ENCODE assay signal across 19 cellular contexts in genomic region chr12:131709226-131709625, GRCh38. TPM values are rescaled to one million over a fixed set of nuclear protein-coding genes. Genes with fewer than 3 reads are reported as not detected.
DNase-seq lines count a peak whose midpoint lies in the region; ATAC-seq and TF ChIP-seq lines count a peak whose summit lies in the region.
"Had no signal": no experiment of that assay in that cellular context is flagged by ENCODE, and none has a peak within 500 bp of the region (broad histone marks: within the 10 kb centered on the region; RNA-seq: fewer than 3 reads in every experiment).

No MANE protein-coding gene starts in this region.

- H2BK15ac ChIP-seq in H9 (ENCODE audit: low read depth, low read length) = no peak overlapping the region

- no peaks in the 10 kb centered on the region for H3K9me3 ChIP-seq in H9 (ENCODE audit: control insufficient read depth, low read depth, low read length)
- H3K9me3 ChIP-seq: right lobe of liver had no signal

- no peak overlapping the region for H2BK20ac ChIP-seq in H9 (ENCODE audit: low read depth, low read length, poor library complexity, severe bottlenecking)

- peaks cover 11% of the 10 kb centered on the region for H3K23me2 ChIP-seq in H9 (ENCODE audit: insufficient read length, low read depth, low read length, poor library complexity, severe bottlenecking)

- H3K4me1 Mint-ChIP-seq in T-helper 2 cell treated with Interferon-gamma antibody and Interleukin-4, amounts not matched to agents 5 μg/mL and 100 μg/mL, for 36 hours (ENCODE audit: low read depth) = peaks cover 18% of the 10 kb centered on the region
- H3K4me1 Mint-ChIP-seq in H9 = peaks cover 16 to 25% of the 10 kb centered on the region in 2 experiments
- H3K4me1 Mint-ChIP-seq in activated naive CD8-positive, alpha-beta T cell treated with anti-CD3 and anti-CD28 coated beads, Interleukin-2, amount 50 U/mL, for 24 hours = peaks cover 31% of the 10 kb centered on the region
- H3K4me1 Mint-ChIP-seq in natural killer cell treated with Interleukin-12 subunit alpha and Interleukin-12 subunit beta and Interleukin-15 and Interleukin-18, amount 100 ng/mL, for 72 hours (ENCODE audit: low read depth in 2 of 2) = peaks cover 20 to 22% of the 10 kb centered on the region in 2 donors

- no peak overlapping the region for H4K5ac ChIP-seq in H9 (ENCODE audit: insufficient read length, low read depth, low read length)

- no peak overlapping the region for H3K4ac ChIP-seq in H9 (ENCODE audit: low read depth, low read length)

- peak overlapping the region; percentile 96 for H3K4me3 Mint-ChIP-seq in T-helper 2 cell treated with Interferon-gamma antibody and Interleukin-4, amounts not matched to agents 5 μg/mL and 100 μg/mL, for 36 hours
- peak overlapping the region; percentile 98 to 99 for H3K4me3 Mint-ChIP-seq in H9
- peak overlapping the region; percentile 96 for H3K4me3 Mint-ChIP-seq in activated naive CD8-positive, alpha-beta T cell treated with anti-CD3 and anti-CD28 coated beads, Interleukin-2, amount 50 U/mL, for 24 hours
- H3K4me3 Mint-ChIP-seq in natural killer cell treated with Interleukin-12 subunit alpha and Interleukin-12 subunit beta and Interleukin-15 and Interleukin-18, amount 100 ng/mL, for 72 hours = peak overlapping the region; percentile 97

- no peak overlapping the region for H2BK120ac ChIP-seq in H9 (ENCODE audit: low read depth, low read length, poor library complexity, severe bottlenecking)

- H2BK5ac ChIP-seq in H9 (ENCODE audit: insufficient read length, low read length) = no peak overlapping the region

- H3K79me2 ChIP-seq in H9 (ENCODE audit: insufficient read depth, low read length) = peaks cover 17% of the 10 kb centered on the region

- TF ChIP-seq CTCF in H9 (conservative IDR thresholded peaks at IDR 0.05) = no peak

- H3K23ac ChIP-seq in H9 (ENCODE audit: insufficient read length, low read depth, low read length) = no peak overlapping the region

- no peaks in the 10 kb centered on the region for H3K27me3 ChIP-seq in H9 (ENCODE audit: insufficient read depth, low read length)
- H3K27me3 ChIP-seq: gastroesophageal sphincter, MG63, right lobe of liver had no signal

- H4K20me1 ChIP-seq in H9 (ENCODE audit: control insufficient read depth, insufficient read depth, insufficient read length) = no peaks in the 10 kb centered on the region

- WGBS in H9 (ENCODE audit: extremely low coverage, insufficient read length, low lambda C conversion rate) = no CpG with 5 or more reads among the region's 3 CpGs

- H3K27ac ChIP-seq in H9 (ENCODE audit: insufficient read length, low read depth, low read length) = no peak overlapping the region
- H3K27ac ChIP-seq: C4-2B, gastroesophageal sphincter, right lobe of liver had no signal

- no peak for ATAC-seq in activated naive CD8-positive, alpha-beta T cell treated with anti-CD3 and anti-CD28 coated beads, Interleukin-2, amount 50 U/mL, for 24 hours
- ATAC-seq in natural killer cell treated with Interleukin-12 subunit alpha and Interleukin-12 subunit beta and Interleukin-15 and Interleukin-18, amount 100 ng/mL, for 72 hours = no peak
- ATAC-seq: gastroesophageal sphincter, right lobe of liver had no signal

- H3K18ac ChIP-seq in H9 (ENCODE audit: insufficient read length, low read depth, low read length) = no peak overlapping the region

- peaks cover 3% of the 10 kb centered on the region for H3K27me3 Mint-ChIP-seq in T-helper 2 cell treated with Interferon-gamma antibody and Interleukin-4, amounts not matched to agents 5 μg/mL and 100 μg/mL, for 36 hours (ENCODE audit: low read depth)
- H3K27me3 Mint-ChIP-seq in H9 (ENCODE audit: low read depth) = peaks cover 2% of the 10 kb centered on the region; the same call in 1 of the 2 replicates
- H3K27me3 Mint-ChIP-seq in activated naive CD8-positive, alpha-beta T cell treated with anti-CD3 and anti-CD28 coated beads, Interleukin-2, amount 50 U/mL, for 24 hours = no peaks in the 10 kb centered on the region
- H3K27me3 Mint-ChIP-seq in natural killer cell treated with Interleukin-12 subunit alpha and Interleukin-12 subunit beta and Interleukin-15 and Interleukin-18, amount 100 ng/mL, for 72 hours = peaks cover 3 to 6% of the 10 kb centered on the region in 2 donors

- peaks cover 15% of the 10 kb centered on the region for H3K36me3 Mint-ChIP-seq in T-helper 2 cell treated with Interferon-gamma antibody and Interleukin-4, amounts not matched to agents 5 μg/mL and 100 μg/mL, for 36 hours (ENCODE audit: low read depth)
- H3K36me3 Mint-ChIP-seq in H9 (ENCODE audit: insufficient read depth in 1 of 3, low read depth in 3 of 3) = peaks cover 9 to 12% (median 10%) of the 10 kb centered on the region in 3 experiments
- H3K36me3 Mint-ChIP-seq in activated naive CD8-positive, alpha-beta T cell treated with anti-CD3 and anti-CD28 coated beads, Interleukin-2, amount 50 U/mL, for 24 hours (ENCODE audit: low read depth) = peaks cover 17% of the 10 kb centered on the region
- peaks cover 12% of the 10 kb centered on the region for H3K36me3 Mint-ChIP-seq in natural killer cell treated with Interleukin-12 subunit alpha and Interleukin-12 subunit beta and Interleukin-15 and Interleukin-18, amount 100 ng/mL, for 72 hours

- H3K14ac ChIP-seq in H9 (ENCODE audit: insufficient read depth, low read length) = no peak overlapping the region

- no peak overlapping the region for H3K9ac ChIP-seq in H9 (ENCODE audit: extremely low read depth, insufficient read length, low read length)

- peaks cover 24% of the 10 kb centered on the region for H3K9me3 Mint-ChIP-seq in T-helper 2 cell treated with Interferon-gamma antibody and Interleukin-4, amounts not matched to agents 5 μg/mL and 100 μg/mL, for 36 hours
- H3K9me3 Mint-ChIP-seq in H9 = peaks cover 12 to 19% of the 10 kb centered on the region in 2 experiments
- peaks cover 11% of the 10 kb centered on the region for H3K9me3 Mint-ChIP-seq in activated naive CD8-positive, alpha-beta T cell treated with anti-CD3 and anti-CD28 coated beads, Interleukin-2, amount 50 U/mL, for 24 hours
- peaks cover 3% of the 10 kb centered on the region for H3K9me3 Mint-ChIP-seq in natural killer cell treated with Interleukin-12 subunit alpha and Interleukin-12 subunit beta and Interleukin-15 and Interleukin-18, amount 100 ng/mL, for 72 hours

- H3T11ph ChIP-seq in H9 (ENCODE audit: low read length) = no peak overlapping the region

- H2AFZ ChIP-seq in H9 (ENCODE audit: low read length) = no peak overlapping the region

- H3K4me1 ChIP-seq in H9 (ENCODE audit: insufficient read depth, low read length) = peaks cover 3% of the 10 kb centered on the region

- no peak overlapping the region for H4K8ac ChIP-seq in H9 (replicated peaks; ENCODE audit: insufficient read length, low read depth, low read length)

- peaks cover 9% of the 10 kb centered on the region for H3K79me1 ChIP-seq in H9 (ENCODE audit: insufficient read depth, low read depth, low read length, poor library complexity, severe bottlenecking)

- no peak overlapping the region for H4K91ac ChIP-seq in H9 (ENCODE audit: insufficient read length, low read depth, low read length)

- no peak for DNase-seq in T-helper 2 cell treated with Interferon-gamma antibody and Interleukin-4, amounts not matched to agents 5 μg/mL and 100 μg/mL, for 36 hours (ENCODE audit: low spot score)
- DNase-seq in T-helper 2 cell (no peak), H9 (no peak), AG08395 (ENCODE audit: low spot score) (no peak), cerebellar nuclear complex (lab: John Stamatoyannopoulos, UW) (no peak), NAMALWA (ENCODE audit: low spot score) (no peak)
- no peak for DNase-seq in activated naive CD8-positive, alpha-beta T cell treated with anti-CD3 and anti-CD28 coated beads, Interleukin-2, amount 50 U/mL, for 24 hours
- DNase-seq in natural killer cell treated with Interleukin-12 subunit alpha and Interleukin-12 subunit beta and Interleukin-15 and Interleukin-18, amount 100 ng/mL, for 72 hours (ENCODE audit: low spot score) = no peak
- DNase-seq: 8988T; activated CD8-positive, alpha-beta memory T cell treated with anti-CD3 and anti-CD28 coated beads, Interleukin-2, amount 50 U/mL, for 4 hours; amygdala; GOT3; MG63; NCI-H2029; NCI-H510A; right lobe of liver; stimulated activated CD4-positive, alpha-beta T cell treated with anti-CD3 and anti-CD28 coated beads, Interleukin-1b, Interleukin-23, amount 100 ng/mL, for 48 hours had no signal

- no peak overlapping the region for H3K4me2 ChIP-seq in H9 (ENCODE audit: insufficient read depth, insufficient read length, low read length)

- H2BK12ac ChIP-seq in H9 (ENCODE audit: insufficient read length, low read depth, low read length) = no peak overlapping the region

- H3K56ac ChIP-seq in H9 (ENCODE audit: insufficient read length, low read depth, low read length) = no peak overlapping the region

- H2AK5ac ChIP-seq in H9 (ENCODE audit: insufficient read length, low read length) = no peak overlapping the region

- H3K27ac Mint-ChIP-seq in T-helper 2 cell treated with Interferon-gamma antibody and Interleukin-4, amounts not matched to agents 5 μg/mL and 100 μg/mL, for 36 hours = peak overlapping the region; percentile 88
- no peak overlapping the region for H3K27ac Mint-ChIP-seq in H9
- peak overlapping the region; percentile 99 for H3K27ac Mint-ChIP-seq in activated naive CD8-positive, alpha-beta T cell treated with anti-CD3 and anti-CD28 coated beads, Interleukin-2, amount 50 U/mL, for 24 hours
- H3K27ac Mint-ChIP-seq in natural killer cell treated with Interleukin-12 subunit alpha and Interleukin-12 subunit beta and Interleukin-15 and Interleukin-18, amount 100 ng/mL, for 72 hours = peak overlapping the region; percentile 97 to 98

RNA-seq across cellular contexts. Expression of gene SFSWAP, which starts 1.7 kb away (rescaled TPM):
- 44.2 and 48.1 TPM in 2 replicates for total RNA-seq in H9 (2021)
- 10 to 100 TPM; 64.9 to 91.6 TPM for total RNA-seq in natural killer cell treated with Interleukin-12 subunit alpha and Interleukin-12 subunit beta and Interleukin-15 and Interleukin-18, amount 100 ng/mL, for 72 hours

Comparison
In these comparisons a context has a peak if more than half of its experiments do, and no peak if none do; other contexts are left out.
1. H3K27ac Mint-ChIP-seq: peak in T-helper 2 cell treated with Interferon-gamma antibody and Interleukin-4, amounts not matched to agents 5 μg/mL and 100 μg/mL, for 36 hours (single experiment), activated naive CD8-positive, alpha-beta T cell treated with anti-CD3 and anti-CD28 coated beads, Interleukin-2, amount 50 U/mL, for 24 hours (single experiment) and natural killer cell treated with Interleukin-12 subunit alpha and Interleukin-12 subunit beta and Interleukin-15 and Interleukin-18, amount 100 ng/mL, for 72 hours (2 of 2); none in H9 (0 of 3).
2. Peak in every context shown above with its lines, with median percentiles within 50 percentile points of each other: H3K4me3 Mint-ChIP-seq.